Comparison of ENCODE assay signal across 1 cellular context in genomic region chr15:74395319-74396145, GRCh38.
TF ChIP-seq lines count a peak whose summit lies in the region.

No MANE protein-coding gene starts in this region.

TF ChIP-seq in HEK293, 187 proteins besides CTCF, POLR2A, EP300 and RAD21 (continued from another document):
- TF ChIP-seq, protein P1, sequence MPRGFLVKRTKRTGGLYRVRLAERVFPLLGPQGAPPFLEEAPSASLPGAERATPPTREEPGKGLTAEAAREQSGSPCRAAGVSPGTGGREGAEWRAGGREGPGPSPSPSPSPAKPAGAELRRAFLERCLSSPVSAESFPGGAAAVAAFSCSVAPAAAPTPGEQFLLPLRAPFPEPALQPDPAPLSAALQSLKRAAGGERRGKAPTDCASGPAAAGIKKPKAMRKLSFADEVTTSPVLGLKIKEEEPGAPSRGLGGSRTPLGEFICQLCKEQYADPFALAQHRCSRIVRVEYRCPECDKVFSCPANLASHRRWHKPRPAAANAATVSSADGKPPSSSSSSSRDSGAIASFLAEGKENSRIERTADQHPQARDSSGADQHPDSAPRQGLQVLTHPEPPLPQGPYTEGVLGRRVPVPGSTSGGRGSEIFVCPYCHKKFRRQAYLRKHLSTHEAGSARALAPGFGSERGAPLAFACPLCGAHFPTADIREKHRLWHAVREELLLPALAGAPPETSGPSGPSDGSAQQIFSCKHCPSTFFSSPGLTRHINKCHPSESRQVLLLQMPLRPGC (tag by site-specific recombination; IDR thresholded peaks at IDR 0.05): no peak
- TF ChIP-seq, protein P2, sequence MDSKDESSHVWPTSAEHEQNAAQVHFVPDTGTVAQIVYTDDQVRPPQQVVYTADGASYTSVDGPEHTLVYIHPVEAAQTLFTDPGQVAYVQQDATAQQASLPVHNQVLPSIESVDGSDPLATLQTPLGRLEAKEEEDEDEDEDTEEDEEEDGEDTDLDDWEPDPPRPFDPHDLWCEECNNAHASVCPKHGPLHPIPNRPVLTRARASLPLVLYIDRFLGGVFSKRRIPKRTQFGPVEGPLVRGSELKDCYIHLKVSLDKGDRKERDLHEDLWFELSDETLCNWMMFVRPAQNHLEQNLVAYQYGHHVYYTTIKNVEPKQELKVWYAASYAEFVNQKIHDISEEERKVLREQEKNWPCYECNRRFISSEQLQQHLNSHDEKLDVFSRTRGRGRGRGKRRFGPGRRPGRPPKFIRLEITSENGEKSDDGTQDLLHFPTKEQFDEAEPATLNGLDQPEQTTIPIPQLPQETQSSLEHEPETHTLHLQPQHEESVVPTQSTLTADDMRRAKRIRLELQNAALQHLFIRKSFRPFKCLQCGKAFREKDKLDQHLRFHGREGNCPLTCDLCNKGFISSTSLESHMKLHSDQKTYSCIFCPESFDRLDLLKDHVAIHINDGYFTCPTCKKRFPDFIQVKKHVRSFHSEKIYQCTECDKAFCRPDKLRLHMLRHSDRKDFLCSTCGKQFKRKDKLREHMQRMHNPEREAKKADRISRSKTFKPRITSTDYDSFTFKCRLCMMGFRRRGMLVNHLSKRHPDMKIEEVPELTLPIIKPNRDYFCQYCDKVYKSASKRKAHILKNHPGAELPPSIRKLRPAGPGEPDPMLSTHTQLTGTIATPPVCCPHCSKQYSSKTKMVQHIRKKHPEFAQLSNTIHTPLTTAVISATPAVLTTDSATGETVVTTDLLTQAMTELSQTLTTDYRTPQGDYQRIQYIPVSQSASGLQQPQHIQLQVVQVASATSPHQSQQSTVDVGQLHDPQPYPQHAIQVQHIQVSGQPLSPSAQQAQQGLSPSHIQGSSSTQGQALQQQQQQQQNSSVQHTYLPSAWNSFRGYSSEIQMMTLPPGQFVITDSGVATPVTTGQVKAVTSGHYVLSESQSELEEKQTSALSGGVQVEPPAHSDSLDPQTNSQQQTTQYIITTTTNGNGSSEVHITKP (tag by site-specific recombination; IDR thresholded peaks at IDR 0.05): peak; percentile 57
- TF ChIP-seq ZNF10 (tag by site-specific recombination; IDR thresholded peaks at IDR 0.05) (no peak), BCL11B (tag by site-specific recombination; IDR thresholded peaks at IDR 0.05; ENCODE audit: low read depth) (no peak), KLF10 (tag by site-specific recombination; IDR thresholded peaks at IDR 0.05) (no peak), TCF7L2 (IDR thresholded peaks at IDR 0.05; ENCODE audit: borderline replicate concordance, low read depth, low read length) (no peak), ZNF560 (tag by site-specific recombination; IDR thresholded peaks at IDR 0.05; ENCODE audit: borderline replicate concordance) (no peak), ZNF157 (tag by site-specific recombination; IDR thresholded peaks at IDR 0.05) (no peak), ZNF664 (tag by site-specific recombination; IDR thresholded peaks at IDR 0.05) (no peak), ZNF549 (tag by site-specific recombination; IDR thresholded peaks at IDR 0.05) (no peak), ZNF266 (tag by site-specific recombination; IDR thresholded peaks at IDR 0.05; ENCODE audit: low read depth) (no peak), ZIC2 (tag by site-specific recombination; IDR thresholded peaks at IDR 0.05) (peak; percentile 22), ZBTB17 (tag by site-specific recombination; IDR thresholded peaks at IDR 0.05) (no peak), ZNF514 (tag by site-specific recombination; IDR thresholded peaks at IDR 0.05) (no peak), ZNF311 (tag by site-specific recombination; IDR thresholded peaks at IDR 0.05; ENCODE audit: borderline replicate concordance) (no peak), ZNF473 (tag by site-specific recombination; IDR thresholded peaks at IDR 0.05) (no peak), GLIS1 (tag by site-specific recombination; IDR thresholded peaks at IDR 0.05) (peak; percentile 60), ZNF670 (tag by site-specific recombination; IDR thresholded peaks at IDR 0.05; ENCODE audit: low read depth) (no peak), ZNF76 (tag by site-specific recombination; IDR thresholded peaks at IDR 0.05; ENCODE audit: borderline replicate concordance, low read depth) (no peak), BCL6B (tag by site-specific recombination; IDR thresholded peaks at IDR 0.05) (no peak), ZNF571 (tag by site-specific recombination; IDR thresholded peaks at IDR 0.05) (no peak)
- TF ChIP-seq, protein P3, sequence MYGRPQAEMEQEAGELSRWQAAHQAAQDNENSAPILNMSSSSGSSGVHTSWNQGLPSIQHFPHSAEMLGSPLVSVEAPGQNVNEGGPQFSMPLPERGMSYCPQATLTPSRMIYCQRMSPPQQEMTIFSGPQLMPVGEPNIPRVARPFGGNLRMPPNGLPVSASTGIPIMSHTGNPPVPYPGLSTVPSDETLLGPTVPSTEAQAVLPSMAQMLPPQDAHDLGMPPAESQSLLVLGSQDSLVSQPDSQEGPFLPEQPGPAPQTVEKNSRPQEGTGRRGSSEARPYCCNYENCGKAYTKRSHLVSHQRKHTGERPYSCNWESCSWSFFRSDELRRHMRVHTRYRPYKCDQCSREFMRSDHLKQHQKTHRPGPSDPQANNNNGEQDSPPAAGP (tag by site-specific recombination; IDR thresholded peaks at IDR 0.05): no peak
- TF ChIP-seq, protein P4, sequence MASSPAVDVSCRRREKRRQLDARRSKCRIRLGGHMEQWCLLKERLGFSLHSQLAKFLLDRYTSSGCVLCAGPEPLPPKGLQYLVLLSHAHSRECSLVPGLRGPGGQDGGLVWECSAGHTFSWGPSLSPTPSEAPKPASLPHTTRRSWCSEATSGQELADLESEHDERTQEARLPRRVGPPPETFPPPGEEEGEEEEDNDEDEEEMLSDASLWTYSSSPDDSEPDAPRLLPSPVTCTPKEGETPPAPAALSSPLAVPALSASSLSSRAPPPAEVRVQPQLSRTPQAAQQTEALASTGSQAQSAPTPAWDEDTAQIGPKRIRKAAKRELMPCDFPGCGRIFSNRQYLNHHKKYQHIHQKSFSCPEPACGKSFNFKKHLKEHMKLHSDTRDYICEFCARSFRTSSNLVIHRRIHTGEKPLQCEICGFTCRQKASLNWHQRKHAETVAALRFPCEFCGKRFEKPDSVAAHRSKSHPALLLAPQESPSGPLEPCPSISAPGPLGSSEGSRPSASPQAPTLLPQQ (tag by site-specific recombination; IDR thresholded peaks at IDR 0.05): no peak
